ENCODE assay signal across 8 cellular contexts in genomic region chr7:138161600-138162081, GRCh38.
DNase-seq lines count a peak whose midpoint lies in the region; ATAC-seq and TF ChIP-seq lines count a peak whose summit lies in the region.

No MANE protein-coding gene starts in this region.

- DNase-seq in CD1c-positive myeloid dendritic cell (ENCODE audit: extremely low spot score) = peak; percentile 93
- peak; percentile 82 for DNase-seq in NCI-H2227 treated with DMSO at 0.1 percent for 48 hours (lab: John Stamatoyannopoulos, UW)
- DNase-seq in cardiac fibroblast (ENCODE audit: low read depth in 2 of 2) = peak; percentile 94 to 95
- peak; percentile 80 for DNase-seq in kidney epithelial cell (ENCODE audit: low read depth)
- peak; percentile 56 for DNase-seq in stimulated activated CD4-positive, alpha-beta T cell treated with anti-CD3 and anti-CD28 coated beads, Interleukin-4, amount 100 ng/mL, for 1 hour

- TF ChIP-seq CTCF in WI38 (IDR thresholded peaks at IDR 0.05; ENCODE audit: low read depth, low read length) = peak; percentile 60
- peak; percentile 75 for TF ChIP-seq CTCF in cardiac fibroblast (IDR thresholded peaks at IDR 0.05; ENCODE audit: low read depth, low read length)
- TF ChIP-seq CTCF in kidney epithelial cell (IDR thresholded peaks at IDR 0.05; ENCODE audit: insufficient read depth, low read length, poor library complexity, severe bottlenecking) = peak; percentile 77

- H3K27me3 ChIP-seq in kidney epithelial cell (ENCODE audit: control insufficient read depth, insufficient read depth, low read length) = no peaks in the 10 kb centered on the region

- no peaks in the 10 kb centered on the region for H3K36me3 ChIP-seq in kidney epithelial cell (ENCODE audit: control insufficient read depth, insufficient read depth, low read length)

- H3K4me3 ChIP-seq in WI38 (ENCODE audit: low read depth, low read length) (no peak overlapping the region), cardiac fibroblast (replicated peaks in 1 of 2; ENCODE audit: low read depth in 2 of 2, low read length in 2 of 2) (no peak overlapping the region), kidney epithelial cell (ENCODE audit: low read depth, low read length) (no peak overlapping the region)

- peak; percentile 100 for ATAC-seq in GM19328 (IDR thresholded peaks at IDR 0.05; ENCODE audit: unreplicated experiment)
- peak; percentile 99 for ATAC-seq in HG03378 (IDR thresholded peaks at IDR 0.05; ENCODE audit: unreplicated experiment)
